Comparison of ENCODE assay signal across 12 cellular contexts in the genomic region with DNA sequence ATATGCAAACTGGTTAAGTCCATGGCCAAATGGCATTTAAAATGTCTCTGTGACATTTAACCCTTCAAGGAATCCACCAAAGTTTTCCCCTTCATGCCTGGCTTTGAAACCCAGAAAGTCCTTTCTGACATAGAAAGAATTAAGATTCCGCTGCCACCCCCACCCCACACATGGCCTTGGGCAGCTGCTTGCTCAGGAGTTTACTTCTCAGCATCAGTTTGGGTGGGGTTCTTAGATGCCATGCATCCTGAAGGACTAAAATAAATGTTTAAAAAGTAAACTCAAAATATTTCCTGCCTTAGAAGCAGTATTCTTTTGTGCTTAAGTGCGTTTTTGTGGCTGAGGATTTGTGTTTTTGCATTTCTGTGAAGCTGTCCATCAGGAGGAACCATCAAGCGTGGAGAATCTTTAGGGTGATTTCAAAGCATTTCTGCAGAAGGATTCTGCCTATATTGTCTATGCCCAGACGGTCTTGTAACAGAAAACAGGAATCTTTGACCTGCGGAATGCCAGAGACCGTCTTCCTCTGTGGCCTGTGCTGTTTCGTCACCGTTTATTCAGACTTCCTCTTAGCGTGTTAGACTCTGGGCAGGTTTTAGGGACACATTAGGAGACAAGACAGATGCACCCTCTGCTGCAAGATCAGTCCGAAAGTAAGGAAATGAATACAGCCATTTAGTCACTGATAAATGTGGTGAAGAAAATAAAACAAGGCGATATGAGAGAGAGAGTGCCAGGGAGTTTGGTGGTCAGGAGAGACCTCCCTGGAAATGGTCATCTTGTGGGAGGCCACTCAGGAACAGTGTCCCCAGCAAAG. TPM values are rescaled to one million over a fixed set of nuclear protein-coding genes. Genes with fewer than 3 reads are reported as not detected.
DNase-seq lines count a peak whose midpoint lies in the region; ATAC-seq, FAIRE-seq and TF ChIP-seq lines count a peak whose summit lies in the region.
"Had no signal": no experiment of that assay in that cellular context is flagged by ENCODE, and none has a peak within 500 bp of the region (broad histone marks: within the 10 kb centered on the region; RNA-seq: fewer than 3 reads in every experiment).

No MANE protein-coding gene starts in this region.

- CTCF ChIA-PET in endothelial cell of umbilical vein (lab: Charles Lee), result no interaction called here

- TF ChIP-seq POLR2A in endothelial cell of umbilical vein (IDR thresholded peaks at IDR 0.05; ENCODE audit: low read depth, low read length), result no peak

- H3K9me3 ChIP-seq in endothelial cell of umbilical vein (replicated peaks; ENCODE audit: control insufficient read depth, insufficient read depth, low read length) (no peaks in the 10 kb centered on the region), osteoblast (ENCODE audit: low read depth, low read length) (peaks cover 2% of the 10 kb centered on the region)
- H3K9me3 ChIP-seq: thoracic aorta had no signal

- peak; percentile 32 for DNase-seq in GM13976 (ENCODE audit: low spot score)
- DNase-seq in endothelial cell of umbilical vein (ENCODE audit: low read depth, low spot score), result peak; percentile 40
- peak; percentile 61 for DNase-seq in osteoblast (ENCODE audit: insufficient read length, low spot score, missing footprints)
- DNase-seq in AG20443 (ENCODE audit: low spot score), result no peak
- no peak for DNase-seq in GF-D8 (lab: John Stamatoyannopoulos, UW)
- DNase-seq in HTR-8/SVneo (ENCODE audit: insufficient read length, low spot score), result no peak
- DNase-seq in cortex of kidney (lab: John Stamatoyannopoulos, UW), result no peak
- DNase-seq: immature natural killer cell had no signal

- no peaks in the 10 kb centered on the region for H3K9me1 ChIP-seq in endothelial cell of umbilical vein (replicated peaks; ENCODE audit: control insufficient read depth, extremely low read depth, insufficient read depth, low read length)

- H3K4me1 ChIP-seq in endothelial cell of umbilical vein (ENCODE audit: control insufficient read depth, extremely low read depth, insufficient read depth, low read length) (peaks cover 34% of the 10 kb centered on the region), osteoblast (ENCODE audit: insufficient read depth, low read length) (peaks cover under 1% of the 10 kb centered on the region)

- H3K27me3 ChIP-seq in endothelial cell of umbilical vein (ENCODE audit: control insufficient read depth in 2 of 2, insufficient read depth in 2 of 2, low read length in 2 of 2), result no peaks in the 10 kb centered on the region
- H3K27me3 ChIP-seq in osteoblast (ENCODE audit: insufficient read depth, low read length), result no peaks in the 10 kb centered on the region

- H2AFZ ChIP-seq in endothelial cell of umbilical vein (ENCODE audit: low read depth, low read length) (peak overlapping the region; percentile 8), osteoblast (ENCODE audit: low read length) (no peak overlapping the region)

- no peak overlapping the region for H3K9ac ChIP-seq in endothelial cell of umbilical vein (replicated peaks; ENCODE audit: extremely low read depth, insufficient read depth, low read length)

- H3K36me3 ChIP-seq in endothelial cell of umbilical vein (ENCODE audit: control insufficient read depth in 2 of 2, extremely low read depth in 1 of 2, insufficient read depth in 2 of 2, low read length in 2 of 2) (no peaks in the 10 kb centered on the region), osteoblast (ENCODE audit: insufficient read depth, low read length) (no peaks in the 10 kb centered on the region)
- H3K36me3 ChIP-seq: thoracic aorta had no signal

- FAIRE-seq in endothelial cell of umbilical vein (lab: Jason Lieb, UNC) (peak; percentile 85), HTR-8/SVneo (lab: Jason Lieb, UNC) (no peak)
- FAIRE-seq: bronchial epithelial cell had no signal

- H3K4me3 ChIP-seq in endothelial cell of umbilical vein (replicated peaks in 1 of 3; ENCODE audit: insufficient read depth in 1 of 3, low read depth in 1 of 3, low read length in 3 of 3), result no peak overlapping the region
- no peak overlapping the region for H3K4me3 ChIP-seq in osteoblast (ENCODE audit: insufficient read depth, low read length)
- H3K4me3 ChIP-seq: thoracic aorta had no signal

- dilution Hi-C loops in endothelial cell of umbilical vein (cut with MboI; ENCODE audit: extremely low pct_ligation_motif_present, low sequenced_read_pairs), result no loop called here

- H4K20me1 ChIP-seq in endothelial cell of umbilical vein (replicated peaks; ENCODE audit: control insufficient read depth, extremely low read depth, insufficient read depth, low read length) (no peaks in the 10 kb centered on the region), osteoblast (ENCODE audit: insufficient read depth, low read length) (peaks cover 27% of the 10 kb centered on the region)

- peak overlapping the region; percentile 26 for H3K4me2 ChIP-seq in endothelial cell of umbilical vein (ENCODE audit: insufficient read depth, low read length)
- no peak overlapping the region for H3K4me2 ChIP-seq in osteoblast (ENCODE audit: insufficient read depth, low read length)

- ATAC-seq in HG02884 (IDR thresholded peaks at IDR 0.05; ENCODE audit: unreplicated experiment), result peak; percentile 35

- intact Hi-C loops in endothelial cell of umbilical vein (cut with micrococcal nuclease), result no loop called here

- H3K79me2 ChIP-seq in endothelial cell of umbilical vein (ENCODE audit: control insufficient read depth, insufficient read depth, low read length) (peaks cover 39% of the 10 kb centered on the region), osteoblast (ENCODE audit: insufficient read depth, low read length) (peaks cover 15% of the 10 kb centered on the region)

- in situ Hi-C loops in GM13976 (cut with MboI; ENCODE audit: low sequenced_read_pairs, unreplicated experiment), result no loop called here

- no TSS peak for BruUV-seq in endothelial cell of umbilical vein (replicated peaks; lab: Mats Ljungman, UMichigan)

- TF ChIP-seq CTCF in GM13976 (IDR thresholded peaks at IDR 0.05; ENCODE audit: borderline replicate concordance, control extremely low read depth, extremely low read depth, insufficient read depth, missing control alignments) (no peak), endothelial cell of umbilical vein (IDR thresholded peaks at IDR 0.05; ENCODE audit: extremely low read depth in 1 of 2, insufficient read depth in 1 of 2, low read depth in 1 of 2, low read length in 2 of 2) (no peak), osteoblast (IDR thresholded peaks at IDR 0.05; ENCODE audit: extremely low read depth, low read depth, low read length) (no peak)

- POLR2A ChIA-PET in endothelial cell of umbilical vein (lab: Charles Lee), result no interaction called here

- H3K27ac ChIP-seq in endothelial cell of umbilical vein (ENCODE audit: insufficient read depth, low read depth, low read length), result no peak overlapping the region
- no peak overlapping the region for H3K27ac ChIP-seq in osteoblast (ENCODE audit: low read depth, low read length)
- H3K27ac ChIP-seq: RWPE1, thoracic aorta had no signal

TF ChIP-seq in endothelial cell of umbilical vein, 7 proteins besides CTCF, POLR2A, EP300 and RAD21:
- TF ChIP-seq MAX (IDR thresholded peaks at IDR 0.05; ENCODE audit: insufficient read depth, insufficient read length) (no peak), EZH2 (IDR thresholded peaks at IDR 0.05; ENCODE audit: borderline replicate concordance, low read depth, low read length, severe bottlenecking) (no peak), POLR2AphosphoS5 (IDR thresholded peaks at IDR 0.05; ENCODE audit: insufficient read depth, low read depth, low read length) (no peak), FOS (IDR thresholded peaks at IDR 0.05; ENCODE audit: borderline replicate concordance, insufficient read depth, low read length) (no peak), GATA2 (IDR thresholded peaks at IDR 0.05; ENCODE audit: insufficient read depth, insufficient read length, low read depth, low read length) (no peak), MYC (IDR thresholded peaks at IDR 0.05; ENCODE audit: low read depth, low read length) (no peak), JUN (IDR thresholded peaks at IDR 0.05; ENCODE audit: borderline replicate concordance, insufficient read depth, insufficient read length, low read depth) (no peak)

RNA-seq across cellular contexts. Expression of gene DUSP22, which starts 6.2 kb away (rescaled TPM):
- total RNA-seq in endothelial cell of umbilical vein, result 32.6 and 33.9 TPM in 2 replicates
- polyA plus RNA-seq in endothelial cell of umbilical vein, result 16.1 and 23.2 TPM in 2 replicates
- 15.0 TPM in 2 replicates for polyA plus RNA-seq in endothelial cell of umbilical vein (2011; cell fraction: cytosol; rRNA removed)
- 44.1 and 52.3 TPM in 2 replicates for polyA plus RNA-seq in endothelial cell of umbilical vein (2011; cell fraction: nucleus; rRNA removed)
- 33.6 and 34.6 TPM in 2 replicates for polyA plus RNA-seq in endothelial cell of umbilical vein (2012)
- polyA minus RNA-seq in endothelial cell of umbilical vein, result 19.5 and 28.2 TPM in 2 replicates
- polyA minus RNA-seq in endothelial cell of umbilical vein (2011; cell fraction: cytosol; rRNA and poly(A)+ RNA removed), result 2.2 TPM
- 17.2 and 20.1 TPM in 2 replicates for polyA minus RNA-seq in endothelial cell of umbilical vein (2011; cell fraction: nucleus; rRNA and poly(A)+ RNA removed)
- total RNA-seq in osteoblast, result 18.1 and 25.6 TPM in 2 replicates

Comparison
In these comparisons a context has a peak if more than half of its experiments do, and no peak if none do; other contexts are left out.
1. DNase-seq: peak in GM13976 (single experiment), endothelial cell of umbilical vein (single experiment) and osteoblast (single experiment); none in AG20443 (single experiment), GF-D8 (single experiment), HTR-8/SVneo (single experiment) and cortex of kidney (single experiment).